In the genomic region with DNA sequence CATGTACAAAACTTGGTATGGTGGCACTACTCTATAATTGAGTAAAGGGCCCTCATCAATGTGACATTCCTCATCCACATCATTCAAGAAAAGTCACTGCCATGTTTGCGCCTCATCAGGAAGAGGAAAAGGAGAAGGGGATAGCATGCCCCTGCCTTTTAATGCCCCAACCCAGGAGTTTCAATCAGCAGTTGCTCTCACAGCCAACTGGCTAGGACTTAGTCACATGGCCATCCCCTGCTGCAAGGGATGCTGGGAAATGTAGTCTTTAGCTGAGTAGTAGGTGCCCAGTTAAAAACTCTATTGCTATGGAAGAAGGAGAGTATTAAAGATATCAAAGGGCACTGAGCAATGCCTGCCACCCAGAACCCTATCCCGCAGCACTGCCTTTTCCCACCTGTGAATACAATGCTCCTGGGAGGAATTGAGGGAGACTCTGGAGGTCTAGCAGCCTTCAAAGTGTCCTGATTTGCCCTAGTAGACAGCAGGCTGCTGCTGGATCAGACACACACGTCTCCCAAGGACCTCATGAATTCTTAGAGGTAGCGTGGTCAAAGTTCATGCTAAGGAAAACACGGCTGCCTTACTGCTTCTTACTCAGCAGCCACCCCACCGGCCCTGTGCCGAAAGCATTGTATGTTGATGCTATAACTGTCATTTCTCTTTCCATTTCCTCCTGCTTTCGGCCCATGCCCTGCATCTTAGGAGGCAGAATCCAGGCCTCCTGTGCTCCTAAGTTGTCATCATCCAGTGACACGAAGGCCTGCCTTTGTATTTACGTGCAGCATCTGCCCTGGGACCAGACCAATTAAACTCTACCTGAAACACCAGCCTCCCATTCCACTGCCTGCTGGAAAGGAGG, we compare ENCODE assay signal across 2 cellular contexts.
TF ChIP-seq lines count a peak whose summit lies in the region.

No MANE protein-coding gene starts in this region.

TF ChIP-seq in A549, 52 proteins besides CTCF, POLR2A, EP300 and RAD21:
- TF ChIP-seq, protein P1, sequence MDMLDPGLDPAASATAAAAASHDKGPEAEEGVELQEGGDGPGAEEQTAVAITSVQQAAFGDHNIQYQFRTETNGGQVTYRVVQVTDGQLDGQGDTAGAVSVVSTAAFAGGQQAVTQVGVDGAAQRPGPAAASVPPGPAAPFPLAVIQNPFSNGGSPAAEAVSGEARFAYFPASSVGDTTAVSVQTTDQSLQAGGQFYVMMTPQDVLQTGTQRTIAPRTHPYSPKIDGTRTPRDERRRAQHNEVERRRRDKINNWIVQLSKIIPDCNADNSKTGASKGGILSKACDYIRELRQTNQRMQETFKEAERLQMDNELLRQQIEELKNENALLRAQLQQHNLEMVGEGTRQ (IDR thresholded peaks at IDR 0.05), result peak; percentile 80
- no peak for TF ChIP-seq ZSCAN20 (CRISPR knock-in tag; IDR thresholded peaks at IDR 0.05)

TF ChIP-seq in H1, 55 proteins besides CTCF, POLR2A, EP300 and RAD21:
- TF ChIP-seq SP1 (IDR thresholded peaks at IDR 0.05; ENCODE audit: low read depth, low read length) (0 out of 2 replicates have a peak, but pooled peaks have one; percentile 23), TAF7 (optimal IDR thresholded peaks at IDR 0.05; ENCODE audit: borderline replicate concordance, low read depth, low read length) (no peak), SP4 (IDR thresholded peaks at IDR 0.05; ENCODE audit: low read length) (no peak), CHD1 (IDR thresholded peaks at IDR 0.05; ENCODE audit: low read depth, low read length) (no peak), RFX5 (IDR thresholded peaks at IDR 0.05; ENCODE audit: borderline replicate concordance, low read depth, low read length) (no peak), SIX5 (IDR thresholded peaks at IDR 0.05; ENCODE audit: low read depth, low read length) (peak; percentile 48), BCL11A (IDR thresholded peaks at IDR 0.05; ENCODE audit: low read depth in 2 of 2, low read length in 2 of 2) (no peak)
- TF ChIP-seq, protein P2, sequence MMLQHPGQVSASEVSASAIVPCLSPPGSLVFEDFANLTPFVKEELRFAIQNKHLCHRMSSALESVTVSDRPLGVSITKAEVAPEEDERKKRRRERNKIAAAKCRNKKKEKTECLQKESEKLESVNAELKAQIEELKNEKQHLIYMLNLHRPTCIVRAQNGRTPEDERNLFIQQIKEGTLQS (IDR thresholded peaks at IDR 0.05; ENCODE audit: insufficient read depth, low read depth, low read length), result peak; percentile 63
- TF ChIP-seq, protein P3, sequence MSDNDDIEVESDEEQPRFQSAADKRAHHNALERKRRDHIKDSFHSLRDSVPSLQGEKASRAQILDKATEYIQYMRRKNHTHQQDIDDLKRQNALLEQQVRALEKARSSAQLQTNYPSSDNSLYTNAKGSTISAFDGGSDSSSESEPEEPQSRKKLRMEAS (IDR thresholded peaks at IDR 0.05), result no peak
- TF ChIP-seq, protein P1 (IDR thresholded peaks at IDR 0.05; ENCODE audit: low read length), result peak; percentile 86
